ENCODE assay signal across 24 cellular contexts in genomic region chr4:6722891-6723290, GRCh38. TPM values are rescaled to one million over a fixed set of nuclear protein-coding genes. Genes with fewer than 3 reads are reported as not detected.
DNase-seq lines count a peak whose midpoint lies in the region; ATAC-seq, FAIRE-seq and TF ChIP-seq lines count a peak whose summit lies in the region.
"Had no signal": no experiment of that assay in that cellular context is flagged by ENCODE, and none has a peak within 500 bp of the region (broad histone marks: within the 10 kb centered on the region; RNA-seq: fewer than 3 reads in every experiment).

No MANE protein-coding gene starts in this region.

- no peak overlapping the region for H3K4me3 ChIP-seq in K562
- no peak overlapping the region for H3K4me3 ChIP-seq in HepG2 (replicated peaks in 1 of 3; ENCODE audit: insufficient read depth in 1 of 3, low read depth in 2 of 3, low read length in 3 of 3)
- no peak overlapping the region for H3K4me3 ChIP-seq in spleen
- H3K4me3 ChIP-seq: A549; BLaER1 treated with 17β-estradiol and CSF1 and Interleukin-3, amounts not matched to agents 10 nM and 100 nM; GM23248 had no signal

- H3K9me3 ChIP-seq in K562 (replicated peaks; ENCODE audit: control insufficient read depth, insufficient read depth, low read depth, low read length) (no peaks in the 10 kb centered on the region), HepG2 (ENCODE audit: low read length) (no peaks in the 10 kb centered on the region), spleen (no peaks in the 10 kb centered on the region)
- H3K9me3 ChIP-seq: A549; BE2C; BLaER1 treated with 17β-estradiol and CSF1 and Interleukin-3, amounts not matched to agents 10 nM and 100 nM had no signal

- H3K27ac ChIP-seq in K562 (ENCODE audit: extremely low read depth, low read depth, low read length) (no peak overlapping the region), HepG2 (ENCODE audit: extremely low read length, insufficient read depth, low read length) (no peak overlapping the region), spleen (no peak overlapping the region)
- H3K27ac ChIP-seq: BLaER1 treated with 17β-estradiol and CSF1 and Interleukin-3, amounts not matched to agents 10 nM and 100 nM; GM23248 had no signal

- H2AFZ ChIP-seq in K562 (ENCODE audit: low read depth, low read length) (no peak overlapping the region), HepG2 (ENCODE audit: low read length) (no peak overlapping the region)
- H2AFZ ChIP-seq: GM23248 had no signal

- no peak for ATAC-seq in K562
- ATAC-seq in HepG2: no peak
- no peak for ATAC-seq in GM19324 (IDR thresholded peaks at IDR 0.05; ENCODE audit: low FRiP score, unreplicated experiment)
- ATAC-seq: A549 had no signal

- DNase-seq in activated effector memory CD4-positive, alpha-beta T cell treated with anti-CD3 and anti-CD28 coated beads, Interleukin-2, amount 50 U/mL, for 16 hours: peak; percentile 48
- DNase-seq in activated effector memory CD4-positive, alpha-beta T cell treated with Interleukin-2 at 50 U/mL for 16 hours: no peak
- no peak for DNase-seq in K562 (ENCODE audit: extremely low read depth in 1 of 4, low spot score in 3 of 4)
- no peak for DNase-seq in HepG2 (ENCODE audit: low spot score)
- peak; percentile 69 for DNase-seq in spleen
- no peak for DNase-seq in D721Med (ENCODE audit: insufficient read length, low spot score)
- DNase-seq: 8988T; ACHN; AML-193; BE2C; CD4-positive, alpha-beta T cell; CD8-positive, alpha-beta memory T cell; DMS53; DMS79 treated with DMSO at 0.1 percent for 48 hours; GF-D8; GM23248; H9 had no signal

- no peak for TF ChIP-seq EP300 in K562 (IDR thresholded peaks at IDR 0.05; ENCODE audit: low read length)
- TF ChIP-seq EP300 in HepG2 (IDR thresholded peaks at IDR 0.05; ENCODE audit: low read depth in 2 of 2, low read length in 2 of 2): no peak
- TF ChIP-seq EP300 in HepG2 (CRISPR knock-in tag; IDR thresholded peaks at IDR 0.05; ENCODE audit: borderline replicate concordance): no peak

- H4K20me1 ChIP-seq in K562 (replicated peaks; ENCODE audit: control insufficient read depth, insufficient read depth, low read length) (no peaks in the 10 kb centered on the region), HepG2 (ENCODE audit: insufficient read depth, low read length) (0 out of 2 replicates have a peak, but pooled peaks cover 3% of the 10 kb centered on the region)

- no peak overlapping the region for H3K4me2 ChIP-seq in K562 (ENCODE audit: insufficient read depth, low read length)
- no peak overlapping the region for H3K4me2 ChIP-seq in HepG2 (ENCODE audit: low read depth, low read length)
- H3K4me2 ChIP-seq: A549; BLaER1 treated with 17β-estradiol and CSF1 and Interleukin-3, amounts not matched to agents 10 nM and 100 nM had no signal

- in situ Hi-C loops in K562 (cut with MboI): loop anchor here (5.0 kb wide), 3 partner anchors 44 to 349 kb away; no protein-coding TSS in a partner anchor
- in situ Hi-C loops in HepG2 (cut with HindIII; ENCODE audit: extremely low pct_ligation_motif_present, low pct_unique_long_range_greater_than_20kb): loop anchor here (5.0 kb wide), 1 partner anchor 154 kb away; no protein-coding TSS in a partner anchor

- POLR2A ChIA-PET in K562 (lab: Yijun Ruan, JAX): no interaction called here
- POLR2A ChIA-PET in HepG2 (lab: Yijun Ruan, JAX): no interaction called here

- no peak for TF ChIP-seq POLR2A in K562 (conservative IDR thresholded peaks at IDR 0.05)
- TF ChIP-seq POLR2A in HepG2 (IDR thresholded peaks at IDR 0.05; ENCODE audit: insufficient read depth in 1 of 2, low read depth in 2 of 2, low read length in 2 of 2): no peak
- no peak for TF ChIP-seq POLR2A in spleen (IDR thresholded peaks at IDR 0.05)

- H3K9ac ChIP-seq in K562 (ENCODE audit: insufficient read depth in 1 of 2, low read depth in 2 of 2, low read length in 2 of 2) (no peak overlapping the region), HepG2 (ENCODE audit: insufficient read depth, low read depth, low read length) (no peak overlapping the region)
- H3K9ac ChIP-seq: BLaER1 treated with 17β-estradiol and CSF1 and Interleukin-3, amounts not matched to agents 10 nM and 100 nM; GM23248 had no signal

- H3K36me3 ChIP-seq in K562 (ENCODE audit: control insufficient read depth, insufficient read depth, low read length) (no peaks in the 10 kb centered on the region), HepG2 (replicated peaks in 1 of 2; ENCODE audit: control insufficient read depth in 1 of 2, insufficient read depth in 2 of 2, low read length in 2 of 2) (no peaks in the 10 kb centered on the region), spleen (peaks cover 0 to 10% (median 0%) of the 10 kb centered on the region in 6 donors)
- H3K36me3 ChIP-seq: BE2C; BLaER1 treated with 17β-estradiol and CSF1 and Interleukin-3, amounts not matched to agents 10 nM and 100 nM had no signal

- no peaks in the 10 kb centered on the region for H3K27me3 ChIP-seq in K562 (ENCODE audit: control insufficient read depth in 2 of 2, insufficient read depth in 2 of 2, low read length in 2 of 2)
- no peaks in the 10 kb centered on the region for H3K27me3 ChIP-seq in HepG2 (ENCODE audit: control insufficient read depth in 1 of 2, insufficient read depth in 2 of 2, low read length in 2 of 2)
- no peaks in the 10 kb centered on the region for H3K27me3 ChIP-seq in spleen (replicated peaks in 1 of 7)
- H3K27me3 ChIP-seq: BE2C; BLaER1 treated with 17β-estradiol and CSF1 and Interleukin-3, amounts not matched to agents 10 nM and 100 nM had no signal

- intact Hi-C loops in K562 (cut with micrococcal nuclease) (no loop called here), HepG2 (cut with micrococcal nuclease; ENCODE audit: unreplicated experiment) (loop anchor here (5.0 kb wide), 1 partner anchor 39 kb away; no protein-coding TSS in a partner anchor), spleen (cut with DNase I; ENCODE audit: low total_unique reads) (loop anchor here (5.0 kb wide), 2 partner anchors 149 to 349 kb away; no protein-coding TSS in a partner anchor)

- CTCF ChIA-PET in K562 (lab: Yijun Ruan, JAX; ENCODE audit: low intra/inter-chr PET ratio): interaction anchor here (0.9 kb wide), 1 partner anchor 41 kb away, joined by 4 read pairs; no protein-coding TSS in a partner anchor
- CTCF ChIA-PET in HepG2 (lab: Yijun Ruan, JAX; ENCODE audit: low intra/inter-chr PET ratio, low total read pairs): no interaction called here

- H3K4me1 ChIP-seq in K562 (replicated peaks in 1 of 2; ENCODE audit: control insufficient read depth in 2 of 2, insufficient read depth in 2 of 2, low read length in 2 of 2): peaks cover 9 to 42% of the 10 kb centered on the region in 2 experiments; a peak in 4 of 5 replicates
- peaks cover 66% of the 10 kb centered on the region for H3K4me1 ChIP-seq in HepG2 (ENCODE audit: insufficient read depth, low read length)
- peaks cover 5 to 44% (median 23%) of the 10 kb centered on the region in 6 donors for H3K4me1 ChIP-seq in spleen
- H3K4me1 ChIP-seq: BE2C had no signal

- no peaks in the 10 kb centered on the region for H3K9me1 ChIP-seq in K562 (ENCODE audit: control insufficient read depth, insufficient read depth, low read length)

- FAIRE-seq in K562 (lab: Jason Lieb, UNC): no peak
- FAIRE-seq in HepG2 (lab: Jason Lieb, UNC): no peak
- FAIRE-seq in D721Med (lab: Jason Lieb, UNC): no peak
- FAIRE-seq: A549, GM12891, GM18507 had no signal

- WGBS in K562 (ENCODE audit: insufficient coverage, low coverage, missing lambda C conversion rate): 71% methylated on average over 12 of the region's 12 CpGs
- WGBS in HepG2 (ENCODE audit: low lambda C conversion rate): 81% methylated on average over 3 of the region's 12 CpGs
- 89 to 97% (median 95%) methylated on average over 9 to 12 of the region's 12 CpGs for WGBS in spleen, 5 donors

- BruUV-seq in K562 (replicated peaks; lab: Mats Ljungman, UMichigan): no TSS peak
- no TSS peak for BruUV-seq in HepG2 (replicated peaks; lab: Mats Ljungman, UMichigan)

- H3K79me2 ChIP-seq in K562 (ENCODE audit: control insufficient read depth, insufficient read depth, low read length) (peaks cover 6% of the 10 kb centered on the region), HepG2 (ENCODE audit: insufficient read depth, low read length) (peaks cover 5% of the 10 kb centered on the region)

- TF ChIP-seq CTCF in K562 (IDR thresholded peaks at IDR 0.05 in 2 of 3, conservative IDR thresholded peaks at IDR 0.05 in 1 of 3; ENCODE audit: insufficient read depth in 2 of 3, low read depth in 1 of 3, low read length in 3 of 3): no peak
- TF ChIP-seq CTCF in HepG2 (CRISPR knock-in tag; IDR thresholded peaks at IDR 0.05): no peak
- no peak for TF ChIP-seq CTCF in spleen (IDR thresholded peaks at IDR 0.05 in 8 of 11, conservative IDR thresholded peaks at IDR 0.05 in 3 of 11)
- TF ChIP-seq CTCF in D721Med (IDR thresholded peaks at IDR 0.05; ENCODE audit: insufficient read depth, missing control alignments): no peak

- TF ChIP-seq RAD21 in K562 (CRISPR knock-in tag; conservative IDR thresholded peaks at IDR 0.05 in 1 of 2, IDR thresholded peaks at IDR 0.05 in 1 of 2): no peak
- no peak for TF ChIP-seq RAD21 in HepG2 (CRISPR knock-in tag; IDR thresholded peaks at IDR 0.05)

RNA-seq across cellular contexts. Expression of gene BLOC1S4, which starts 6.9 kb away (rescaled TPM):
- total RNA-seq in K562 (2011; cell fraction: chromatin; rRNA removed; ENCODE audit: low replicate concordance): 9.9 and 18.6 TPM in 2 replicates
- 25.1 and 30.5 TPM in 2 replicates for total RNA-seq in K562 (2011; cell fraction: nucleolus; rRNA removed)
- 18.3 and 23.1 TPM in 2 replicates for total RNA-seq in K562 (2011; cell fraction: nucleoplasm; rRNA removed)
- total RNA-seq in K562 (2014; rRNA removed): 31.6 and 38.3 TPM in 2 replicates
- total RNA-seq in K562 (2014; rRNA removed; fragmentation: Illumina TruSeq; extraction: Trizol): 10.0 and 11.2 TPM in 2 replicates
- total RNA-seq in K562 (2015; rRNA removed; fragmentation: Illumina TruSeq; extraction: Trizol): 10.5 and 10.8 TPM in 2 replicates
- 29.4 and 31.1 TPM in 2 replicates for total RNA-seq in K562 (2021)
- polyA plus RNA-seq in K562 (2011; rRNA removed): 21.0 and 25.5 TPM in 2 replicates
- 27.6 and 61.0 TPM in 2 replicates for polyA plus RNA-seq in K562 (2011; cell fraction: cytosol; rRNA removed)
- polyA plus RNA-seq in K562 (2011; cell fraction: nucleus; rRNA removed): 14.4 and 23.7 TPM in 2 replicates
- 20.7 and 24.2 TPM in 2 replicates for polyA plus RNA-seq in K562 (2012)
- 10.3 and 15.0 TPM in 2 replicates for polyA plus RNA-seq in K562 (2014; fragmentation: Illumina TruSeq; extraction: Trizol)
- 1 to 10 TPM; 3.1 to 3.9 TPM for polyA plus RNA-seq in K562 (2014; fragmentation: Nextera tagmentation; extraction: Ambion mirVana)
- polyA plus RNA-seq in K562 (2014; rRNA removed): 30.9 and 37.3 TPM in 2 replicates
- 5.4 and 8.9 TPM in 2 replicates for polyA minus RNA-seq in K562 (2011; rRNA and poly(A)+ RNA removed)
- 9.5 and 11.1 TPM in 2 replicates for polyA minus RNA-seq in K562 (2011; cell fraction: cytosol; rRNA and poly(A)+ RNA removed)
- 10.4 and 14.2 TPM in 2 replicates for polyA minus RNA-seq in K562 (2011; cell fraction: nucleus; rRNA and poly(A)+ RNA removed)
- 18.7 and 20.9 TPM in 2 replicates for total RNA-seq in HepG2 (2016; rRNA removed; fragmentation: Illumina TruSeq; extraction: Trizol)
- 4.7 and 6.1 TPM in 2 replicates for total RNA-seq in HepG2 (2016; cell fraction: cytosol; rRNA removed; fragmentation: Illumina TruSeq; extraction: Trizol; ENCODE audit: low read depth)
- 19.1 and 20.1 TPM in 2 replicates for total RNA-seq in HepG2 (2016; cell fraction: insoluble cytoplasmic fraction; rRNA removed; fragmentation: Illumina TruSeq; extraction: Trizol)
- total RNA-seq in HepG2 (2016; cell fraction: membrane; rRNA removed; fragmentation: Illumina TruSeq; extraction: Trizol): 11.7 and 12.0 TPM in 2 replicates
- total RNA-seq in HepG2 (2016; cell fraction: nucleus; rRNA removed; fragmentation: Illumina TruSeq; extraction: Trizol): 7.6 and 7.9 TPM in 2 replicates
- 15.5 and 17.6 TPM in 2 replicates for polyA plus RNA-seq in HepG2 (2011; rRNA removed)
- 19.4 and 26.2 TPM in 2 replicates for polyA plus RNA-seq in HepG2 (2011; cell fraction: cytosol; rRNA removed)
- polyA plus RNA-seq in HepG2 (2011; cell fraction: nucleus; rRNA removed): 9.3 and 10.5 TPM in 2 replicates
- polyA plus RNA-seq in HepG2 (2012): 10.5 and 11.1 TPM in 2 replicates
- polyA plus RNA-seq in HepG2 (2016; cell fraction: cytosol; fragmentation: Illumina TruSeq; extraction: Trizol; ENCODE audit: low read depth): 3.6 and 4.1 TPM in 2 replicates
- 22.2 and 23.4 TPM in 2 replicates for polyA plus RNA-seq in HepG2 (2016; cell fraction: insoluble cytoplasmic fraction; fragmentation: Illumina TruSeq; extraction: Trizol; ENCODE audit: low read depth)
- polyA plus RNA-seq in HepG2 (2016; cell fraction: membrane; fragmentation: Illumina TruSeq; extraction: Trizol; ENCODE audit: low read depth): 7.5 and 8.0 TPM in 2 replicates
- 10.3 and 14.0 TPM in 2 replicates for polyA plus RNA-seq in HepG2 (2016; cell fraction: nucleus; fragmentation: Illumina TruSeq; extraction: Trizol; ENCODE audit: insufficient read depth, low read depth)
- polyA minus RNA-seq in HepG2 (2011; rRNA and poly(A)+ RNA removed; ENCODE audit: low replicate concordance): 5.1 and 16.2 TPM in 2 replicates
- 9.3 and 9.9 TPM in 2 replicates for polyA minus RNA-seq in HepG2 (2011; cell fraction: cytosol; rRNA and poly(A)+ RNA removed)
- 5.5 and 7.0 TPM in 2 replicates for polyA minus RNA-seq in HepG2 (2011; cell fraction: nucleus; rRNA and poly(A)+ RNA removed)
- 10 to 100 TPM; 13.4 to 24.2 (median 16.7) TPM for total RNA-seq in spleen
- 10 to 100 TPM; 19.6 to 22.8 (median 20.3) TPM for polyA plus RNA-seq in spleen

RNA-seq across cellular contexts. Expression of gene MRFAP1L1, which starts 13.2 kb away (rescaled TPM):
- total RNA-seq in K562 (2011; cell fraction: chromatin; rRNA removed; ENCODE audit: low replicate concordance): 23.4 and 45.9 TPM in 2 replicates
- 16.5 and 18.4 TPM in 2 replicates for total RNA-seq in K562 (2011; cell fraction: nucleolus; rRNA removed)
- total RNA-seq in K562 (2011; cell fraction: nucleoplasm; rRNA removed): 26.7 and 33.1 TPM in 2 replicates
- total RNA-seq in K562 (2014; rRNA removed) (74.2 and 78.8 TPM in 2 replicates), K562 (2014; rRNA removed; fragmentation: Illumina TruSeq; extraction: Trizol) (85.7 and 86.2 TPM in 2 replicates), K562 (2015; rRNA removed; fragmentation: Illumina TruSeq; extraction: Trizol) (83.3 and 90.6 TPM in 2 replicates), K562 (2021) (51.3 and 53.6 TPM in 2 replicates), HepG2 (2016; rRNA removed; fragmentation: Illumina TruSeq; extraction: Trizol) (76.6 and 124 TPM in 2 replicates), spleen (10 to 100 TPM; 45.6 to 96.9 (median 57.1) TPM)
- polyA plus RNA-seq in K562 (2011; rRNA removed) (59.5 and 83.8 TPM in 2 replicates), K562 (2014; fragmentation: Illumina TruSeq; extraction: Trizol) (74.8 and 87.6 TPM in 2 replicates), K562 (2014; fragmentation: Nextera tagmentation; extraction: Ambion mirVana) (10 to 100 TPM; 37.6 to 48.1 TPM), K562 (2014; rRNA removed) (104 and 111 TPM in 2 replicates), HepG2 (2011; rRNA removed) (39.9 and 44.8 TPM in 2 replicates), spleen (10 to 100 TPM; 50.6 to 74.2 (median 67.7) TPM)
- polyA plus RNA-seq in K562 (2011; cell fraction: cytosol; rRNA removed): 19.4 and 37.0 TPM in 2 replicates
- polyA plus RNA-seq in K562 (2011; cell fraction: nucleus; rRNA removed): 37.8 and 48.5 TPM in 2 replicates
- polyA plus RNA-seq in K562 (2012): 49.1 and 74.0 TPM in 2 replicates
- polyA minus RNA-seq in K562 (2011; rRNA and poly(A)+ RNA removed): 46.9 and 49.6 TPM in 2 replicates
- 10.4 and 17.8 TPM in 2 replicates for polyA minus RNA-seq in K562 (2011; cell fraction: cytosol; rRNA and poly(A)+ RNA removed)
- polyA minus RNA-seq in K562 (2011; cell fraction: nucleus; rRNA and poly(A)+ RNA removed): 13.7 and 31.7 TPM in 2 replicates
- 12.0 and 14.9 TPM in 2 replicates for total RNA-seq in HepG2 (2016; cell fraction: cytosol; rRNA removed; fragmentation: Illumina TruSeq; extraction: Trizol; ENCODE audit: low read depth)
- total RNA-seq in HepG2 (2016; cell fraction: insoluble cytoplasmic fraction; rRNA removed; fragmentation: Illumina TruSeq; extraction: Trizol): 82.6 and 130 TPM in 2 replicates
- total RNA-seq in HepG2 (2016; cell fraction: membrane; rRNA removed; fragmentation: Illumina TruSeq; extraction: Trizol): 36.1 and 39.2 TPM in 2 replicates
- 35.4 and 41.2 TPM in 2 replicates for total RNA-seq in HepG2 (2016; cell fraction: nucleus; rRNA removed; fragmentation: Illumina TruSeq; extraction: Trizol)
- 29.0 and 43.5 TPM in 2 replicates for polyA plus RNA-seq in HepG2 (2011; cell fraction: cytosol; rRNA removed)
- polyA plus RNA-seq in HepG2 (2011; cell fraction: nucleus; rRNA removed): 12.5 and 20.0 TPM in 2 replicates
- 55.6 and 62.7 TPM in 2 replicates for polyA plus RNA-seq in HepG2 (2012)
- polyA plus RNA-seq in HepG2 (2016; cell fraction: cytosol; fragmentation: Illumina TruSeq; extraction: Trizol; ENCODE audit: low read depth): 6.5 and 6.6 TPM in 2 replicates
- 143 and 162 TPM in 2 replicates for polyA plus RNA-seq in HepG2 (2016; cell fraction: insoluble cytoplasmic fraction; fragmentation: Illumina TruSeq; extraction: Trizol; ENCODE audit: low read depth)
- 21.2 and 21.7 TPM in 2 replicates for polyA plus RNA-seq in HepG2 (2016; cell fraction: membrane; fragmentation: Illumina TruSeq; extraction: Trizol; ENCODE audit: low read depth)
- 60.2 and 60.7 TPM in 2 replicates for polyA plus RNA-seq in HepG2 (2016; cell fraction: nucleus; fragmentation: Illumina TruSeq; extraction: Trizol; ENCODE audit: insufficient read depth, low read depth)
- 10.4 and 12.8 TPM in 2 replicates for polyA minus RNA-seq in HepG2 (2011; rRNA and poly(A)+ RNA removed; ENCODE audit: low replicate concordance)
- polyA minus RNA-seq in HepG2 (2011; cell fraction: cytosol; rRNA and poly(A)+ RNA removed): 13.6 and 15.5 TPM in 2 replicates
- polyA minus RNA-seq in HepG2 (2011; cell fraction: nucleus; rRNA and poly(A)+ RNA removed): 16.1 and 16.2 TPM in 2 replicates

RNA-seq across cellular contexts. Expression of gene S100P, which starts 29.2 kb away (rescaled TPM):
- total RNA-seq in K562 (2011; cell fraction: chromatin; rRNA removed; ENCODE audit: low replicate concordance): 1.7 TPM in 1 of 2 replicates, not detected in the other
- 0.33 and 0.53 TPM in 2 replicates for total RNA-seq in K562 (2011; cell fraction: nucleolus; rRNA removed)
- 0.81 TPM in 1 of 2 replicates, not detected in the other for total RNA-seq in K562 (2011; cell fraction: nucleoplasm; rRNA removed)
- total RNA-seq in K562 (2014; rRNA removed): 5.8 and 7.5 TPM in 2 replicates
- total RNA-seq in K562 (2014; rRNA removed; fragmentation: Illumina TruSeq; extraction: Trizol): 7.4 and 13.7 TPM in 2 replicates
- 7.2 and 7.5 TPM in 2 replicates for total RNA-seq in K562 (2015; rRNA removed; fragmentation: Illumina TruSeq; extraction: Trizol)
- total RNA-seq in K562 (2021): 13.2 and 16.8 TPM in 2 replicates
- 2.7 and 4.1 TPM in 2 replicates for polyA plus RNA-seq in K562 (2011; rRNA removed)
- 0.55 and 3.2 TPM in 2 replicates for polyA plus RNA-seq in K562 (2011; cell fraction: cytosol; rRNA removed)
- 0.30 and 1.6 TPM in 2 replicates for polyA plus RNA-seq in K562 (2011; cell fraction: nucleus; rRNA removed)
- polyA plus RNA-seq in K562 (2012): 11.5 and 304 TPM in 2 replicates
- polyA plus RNA-seq in K562 (2014; fragmentation: Illumina TruSeq; extraction: Trizol): 6.9 and 7.4 TPM in 2 replicates
- polyA plus RNA-seq in K562 (2014; fragmentation: Nextera tagmentation; extraction: Ambion mirVana): 10 to 100 TPM; 21.0 to 23.8 TPM
- 5.5 and 5.7 TPM in 2 replicates for polyA plus RNA-seq in K562 (2014; rRNA removed)
- polyA minus RNA-seq in K562 (2011; rRNA and poly(A)+ RNA removed): 0.15 and 0.25 TPM in 2 replicates
- 4.8 and 23.3 TPM in 2 replicates for polyA minus RNA-seq in K562 (2011; cell fraction: cytosol; rRNA and poly(A)+ RNA removed)
- polyA minus RNA-seq in K562 (2011; cell fraction: nucleus; rRNA and poly(A)+ RNA removed): 4.7 and 6.1 TPM in 2 replicates
- total RNA-seq in HepG2 (2016; rRNA removed; fragmentation: Illumina TruSeq; extraction: Trizol): 278 and 348 TPM in 2 replicates
- 36.9 and 39.1 TPM in 2 replicates for total RNA-seq in HepG2 (2016; cell fraction: cytosol; rRNA removed; fragmentation: Illumina TruSeq; extraction: Trizol; ENCODE audit: low read depth)
- 251 and 366 TPM in 2 replicates for total RNA-seq in HepG2 (2016; cell fraction: insoluble cytoplasmic fraction; rRNA removed; fragmentation: Illumina TruSeq; extraction: Trizol)
- total RNA-seq in HepG2 (2016; cell fraction: membrane; rRNA removed; fragmentation: Illumina TruSeq; extraction: Trizol): 71.8 and 83.2 TPM in 2 replicates
- total RNA-seq in HepG2 (2016; cell fraction: nucleus; rRNA removed; fragmentation: Illumina TruSeq; extraction: Trizol): 84.8 and 90.9 TPM in 2 replicates
- 1,649 and 1,898 TPM in 2 replicates for polyA plus RNA-seq in HepG2 (2011; rRNA removed)
- 422 and 472 TPM in 2 replicates for polyA plus RNA-seq in HepG2 (2011; cell fraction: cytosol; rRNA removed)
- 82.9 and 122 TPM in 2 replicates for polyA plus RNA-seq in HepG2 (2011; cell fraction: nucleus; rRNA removed)
- polyA plus RNA-seq in HepG2 (2012): 700 and 2,334 TPM in 2 replicates
- 30.5 and 35.0 TPM in 2 replicates for polyA plus RNA-seq in HepG2 (2016; cell fraction: cytosol; fragmentation: Illumina TruSeq; extraction: Trizol; ENCODE audit: low read depth)
- 150 and 168 TPM in 2 replicates for polyA plus RNA-seq in HepG2 (2016; cell fraction: insoluble cytoplasmic fraction; fragmentation: Illumina TruSeq; extraction: Trizol; ENCODE audit: low read depth)
- 38.8 and 42.8 TPM in 2 replicates for polyA plus RNA-seq in HepG2 (2016; cell fraction: membrane; fragmentation: Illumina TruSeq; extraction: Trizol; ENCODE audit: low read depth)
- polyA plus RNA-seq in HepG2 (2016; cell fraction: nucleus; fragmentation: Illumina TruSeq; extraction: Trizol; ENCODE audit: insufficient read depth, low read depth): 79.1 and 81.3 TPM in 2 replicates
- 151 and 198 TPM in 2 replicates for polyA minus RNA-seq in HepG2 (2011; rRNA and poly(A)+ RNA removed; ENCODE audit: low replicate concordance)
- polyA minus RNA-seq in HepG2 (2011; cell fraction: cytosol; rRNA and poly(A)+ RNA removed): 87.0 and 146 TPM in 2 replicates
- polyA minus RNA-seq in HepG2 (2011; cell fraction: nucleus; rRNA and poly(A)+ RNA removed): 37.3 and 51.0 TPM in 2 replicates
- 100 to 1,000 TPM in 2 of 7 donors, 10 to 100 TPM in 5; 17.1 to 162 (median 34.9) TPM for total RNA-seq in spleen
- 10 to 100 TPM in 1 of 3 donors, 1 to 10 TPM in 2; 3.5 to 15.3 (median 8.8) TPM for polyA plus RNA-seq in spleen
- total RNA-seq: Daoy, G401, GM23248, H9 had no signal

RNA-seq across cellular contexts. Expression of gene KIAA0232, which starts 59.6 kb away (rescaled TPM):
- total RNA-seq in K562 (2011; cell fraction: chromatin; rRNA removed; ENCODE audit: low replicate concordance): 83.2 and 85.7 TPM in 2 replicates
- 15.8 and 19.9 TPM in 2 replicates for total RNA-seq in K562 (2011; cell fraction: nucleolus; rRNA removed)
- total RNA-seq in K562 (2011; cell fraction: nucleoplasm; rRNA removed): 25.1 and 27.5 TPM in 2 replicates
- 9.0 and 9.5 TPM in 2 replicates for total RNA-seq in K562 (2014; rRNA removed)
- total RNA-seq in K562 (2014; rRNA removed; fragmentation: Illumina TruSeq; extraction: Trizol): 16.0 and 18.7 TPM in 2 replicates
- total RNA-seq in K562 (2015; rRNA removed; fragmentation: Illumina TruSeq; extraction: Trizol): 13.0 and 13.6 TPM in 2 replicates
- 14.7 TPM in 2 replicates for total RNA-seq in K562 (2021)
- 17.4 and 17.9 TPM in 2 replicates for polyA plus RNA-seq in K562 (2011; rRNA removed)
- 6.1 and 8.0 TPM in 2 replicates for polyA plus RNA-seq in K562 (2011; cell fraction: cytosol; rRNA removed)
- polyA plus RNA-seq in K562 (2011; cell fraction: nucleus; rRNA removed): 14.6 and 18.0 TPM in 2 replicates
- 7.9 and 12.6 TPM in 2 replicates for polyA plus RNA-seq in K562 (2012)
- 11.8 and 13.0 TPM in 2 replicates for polyA plus RNA-seq in K562 (2014; fragmentation: Illumina TruSeq; extraction: Trizol)
- polyA plus RNA-seq in K562 (2014; fragmentation: Nextera tagmentation; extraction: Ambion mirVana): 1 to 10 TPM; 3.5 to 4.2 TPM
- polyA plus RNA-seq in K562 (2014; rRNA removed): 10.1 and 11.9 TPM in 2 replicates
- polyA minus RNA-seq in K562 (2011; rRNA and poly(A)+ RNA removed): 26.5 and 30.1 TPM in 2 replicates
- 7.4 and 10.6 TPM in 2 replicates for polyA minus RNA-seq in K562 (2011; cell fraction: cytosol; rRNA and poly(A)+ RNA removed)
- 15.9 and 24.1 TPM in 2 replicates for polyA minus RNA-seq in K562 (2011; cell fraction: nucleus; rRNA and poly(A)+ RNA removed)
- 17.1 and 24.1 TPM in 2 replicates for total RNA-seq in HepG2 (2016; rRNA removed; fragmentation: Illumina TruSeq; extraction: Trizol)
- total RNA-seq in HepG2 (2016; cell fraction: cytosol; rRNA removed; fragmentation: Illumina TruSeq; extraction: Trizol; ENCODE audit: low read depth): 10.8 and 11.4 TPM in 2 replicates
- 17.2 and 22.3 TPM in 2 replicates for total RNA-seq in HepG2 (2016; cell fraction: insoluble cytoplasmic fraction; rRNA removed; fragmentation: Illumina TruSeq; extraction: Trizol)
- total RNA-seq in HepG2 (2016; cell fraction: membrane; rRNA removed; fragmentation: Illumina TruSeq; extraction: Trizol): 11.9 and 12.9 TPM in 2 replicates
- 25.6 and 32.5 TPM in 2 replicates for total RNA-seq in HepG2 (2016; cell fraction: nucleus; rRNA removed; fragmentation: Illumina TruSeq; extraction: Trizol)
- polyA plus RNA-seq in HepG2 (2011; rRNA removed): 7.8 and 8.1 TPM in 2 replicates
- 3.8 and 5.9 TPM in 2 replicates for polyA plus RNA-seq in HepG2 (2011; cell fraction: cytosol; rRNA removed)
- 9.7 and 12.4 TPM in 2 replicates for polyA plus RNA-seq in HepG2 (2011; cell fraction: nucleus; rRNA removed)
- polyA plus RNA-seq in HepG2 (2012): 10.7 and 10.9 TPM in 2 replicates
- polyA plus RNA-seq in HepG2 (2016; cell fraction: cytosol; fragmentation: Illumina TruSeq; extraction: Trizol; ENCODE audit: low read depth): 0.92 and 1.4 TPM in 2 replicates
- polyA plus RNA-seq in HepG2 (2016; cell fraction: insoluble cytoplasmic fraction; fragmentation: Illumina TruSeq; extraction: Trizol; ENCODE audit: low read depth): 13.7 and 13.8 TPM in 2 replicates
- polyA plus RNA-seq in HepG2 (2016; cell fraction: membrane; fragmentation: Illumina TruSeq; extraction: Trizol; ENCODE audit: low read depth): 2.4 and 2.8 TPM in 2 replicates
- 20.4 and 20.5 TPM in 2 replicates for polyA plus RNA-seq in HepG2 (2016; cell fraction: nucleus; fragmentation: Illumina TruSeq; extraction: Trizol; ENCODE audit: insufficient read depth, low read depth)
- polyA minus RNA-seq in HepG2 (2011; rRNA and poly(A)+ RNA removed; ENCODE audit: low replicate concordance): 22.4 and 23.8 TPM in 2 replicates
- 6.6 and 9.1 TPM in 2 replicates for polyA minus RNA-seq in HepG2 (2011; cell fraction: cytosol; rRNA and poly(A)+ RNA removed)
- 29.7 and 41.5 TPM in 2 replicates for polyA minus RNA-seq in HepG2 (2011; cell fraction: nucleus; rRNA and poly(A)+ RNA removed)
- total RNA-seq in spleen: 10 to 100 TPM; 28.0 to 50.6 (median 46.7) TPM
- polyA plus RNA-seq in spleen: 1 to 10 TPM; 3.2 to 5.9 (median 3.3) TPM

Comparison
In these comparisons a context has a peak if more than half of its experiments do, and no peak if none do; other contexts are left out.
1. DNase-seq: peak in activated effector memory CD4-positive, alpha-beta T cell treated with anti-CD3 and anti-CD28 coated beads, Interleukin-2, amount 50 U/mL, for 16 hours (single experiment) and spleen (single experiment); none in activated effector memory CD4-positive, alpha-beta T cell treated with Interleukin-2 at 50 U/mL for 16 hours (single experiment), K562 (0 of 4), HepG2 (single experiment) and D721Med (single experiment).